ENCODE assay signal across 8 cellular contexts in the genomic region with DNA sequence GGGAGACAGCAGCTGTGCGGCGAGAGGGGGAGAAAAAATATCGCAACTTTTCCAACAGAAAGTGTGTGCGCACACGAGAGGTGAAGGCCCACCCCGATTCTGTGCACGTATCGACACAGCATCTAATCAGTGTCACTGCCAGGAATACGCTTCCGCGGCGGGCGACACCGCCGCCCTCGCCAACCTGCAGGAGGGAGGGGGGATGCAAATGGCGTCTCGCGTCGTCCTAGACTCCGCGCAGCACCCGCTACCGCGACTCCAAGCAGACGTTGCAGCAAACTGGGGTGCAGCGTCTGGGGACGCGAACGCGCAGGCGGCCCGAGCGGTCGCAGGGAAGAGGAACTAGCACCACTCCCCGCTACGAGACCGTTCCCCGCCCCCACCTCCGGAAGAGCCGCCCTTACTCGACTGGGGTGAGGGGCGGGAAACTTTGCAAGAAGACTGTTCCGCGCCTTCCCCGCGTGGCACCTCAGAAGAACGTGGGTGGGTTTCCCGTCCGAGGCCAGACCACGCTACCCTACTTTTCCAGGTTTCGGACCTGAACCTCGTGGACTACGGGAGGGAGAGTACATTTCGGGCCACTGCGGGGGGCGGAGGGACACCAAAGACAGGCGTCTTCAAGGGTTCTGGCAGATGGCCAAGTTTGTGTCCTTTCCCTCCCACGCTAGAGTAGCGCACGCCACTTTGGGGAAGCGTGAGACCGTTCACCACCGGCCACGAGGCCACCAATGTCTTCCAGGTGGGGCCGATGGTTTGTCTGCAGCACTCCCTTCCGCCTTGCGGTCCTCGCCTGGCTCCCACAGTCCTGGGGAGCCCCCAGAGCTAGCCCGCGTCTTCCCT.
DNase-seq lines count a peak whose midpoint lies in the region; ATAC-seq and TF ChIP-seq lines count a peak whose summit lies in the region.

No MANE protein-coding gene starts in this region.

- H3K27ac ChIP-seq in Peyer's patch (peak overlapping the region; percentile 91 to 100 (median 99)), neutrophil (peak overlapping the region; percentile 98), tibial nerve (peak overlapping the region; percentile 77 to 98 (median 96))

- H3K4me1 ChIP-seq in Peyer's patch (peaks cover 0 to 20% (median 0%) of the 10 kb centered on the region in 4 donors), neutrophil (ENCODE audit: control insufficient read depth in 1 of 2, insufficient read depth in 1 of 2, low read depth in 1 of 2, low read length in 1 of 2) (peaks cover 67 to 68% of the 10 kb centered on the region in 2 experiments), tibial nerve (peaks cover 0 to 30% (median 12%) of the 10 kb centered on the region in 4 donors)

- H3K36me3 ChIP-seq in Peyer's patch: no peaks in the 10 kb centered on the region
- H3K36me3 ChIP-seq in neutrophil: no peaks in the 10 kb centered on the region
- H3K36me3 ChIP-seq in tibial nerve: no peaks in the 10 kb centered on the region

- H3K9me3 Mint-ChIP-seq in activated T-helper 17 cell treated with anti-CD3 and anti-CD28 coated beads, Interleukin-2, amount 50 U/mL, for 72 hours: no peaks in the 10 kb centered on the region

- TF ChIP-seq CTCF in Peyer's patch (IDR thresholded peaks at IDR 0.05) (no peak), fibroblast of the aortic adventitia (IDR thresholded peaks at IDR 0.05; ENCODE audit: insufficient read depth, low read length) (no peak), neutrophil (IDR thresholded peaks at IDR 0.05) (no peak), tibial nerve (IDR thresholded peaks at IDR 0.05) (no peak)

- H3K9me3 ChIP-seq in Peyer's patch: no peaks in the 10 kb centered on the region
- H3K9me3 ChIP-seq in neutrophil: no peaks in the 10 kb centered on the region
- no peaks in the 10 kb centered on the region for H3K9me3 ChIP-seq in tibial nerve

- H3K27ac Mint-ChIP-seq in activated T-helper 17 cell treated with anti-CD3 and anti-CD28 coated beads, Interleukin-2, amount 50 U/mL, for 72 hours: peak overlapping the region; percentile 99

- no peaks in the 10 kb centered on the region for H3K27me3 Mint-ChIP-seq in activated T-helper 17 cell treated with anti-CD3 and anti-CD28 coated beads, Interleukin-2, amount 50 U/mL, for 72 hours

- DNase-seq in NCI-H1436 (lab: John Stamatoyannopoulos, UW) (peak; percentile 70), NCI-H1436 treated with DMSO at 0.1 percent for 48 hours (lab: John Stamatoyannopoulos, UW) (no peak), Peyer's patch (peak; percentile 80 to 91 (median 81)), fibroblast of the aortic adventitia (ENCODE audit: low read depth) (no peak), tibial nerve (ENCODE audit: low spot score in 2 of 2) (peak in 1 of 2 donors; percentile 63)

- peaks cover 4% of the 10 kb centered on the region for H3K4me1 Mint-ChIP-seq in activated T-helper 17 cell treated with anti-CD3 and anti-CD28 coated beads, Interleukin-2, amount 50 U/mL, for 72 hours

- H3K4me3 ChIP-seq in Peyer's patch: peak overlapping the region; percentile 58 to 72 (median 64)
- H3K4me3 ChIP-seq in fibroblast of the aortic adventitia (ENCODE audit: low read depth, low read length): peak overlapping the region; percentile 55
- H3K4me3 ChIP-seq in neutrophil (ENCODE audit: low read depth in 1 of 2, low read length in 1 of 2): peak overlapping the region; percentile 76 to 79
- peak overlapping the region; percentile 55 to 74 (median 69) for H3K4me3 ChIP-seq in tibial nerve

- H3K36me3 Mint-ChIP-seq in activated T-helper 17 cell treated with anti-CD3 and anti-CD28 coated beads, Interleukin-2, amount 50 U/mL, for 72 hours (ENCODE audit: low read depth): peaks cover 33% of the 10 kb centered on the region

- WGBS in tibial nerve, 2 donors: 10 to 16% methylated on average over 4 to 34 of the region's 71 CpGs

- peak overlapping the region; percentile 93 for H3K4me3 Mint-ChIP-seq in activated T-helper 17 cell treated with anti-CD3 and anti-CD28 coated beads, Interleukin-2, amount 50 U/mL, for 72 hours

- no peaks in the 10 kb centered on the region for H3K27me3 ChIP-seq in Peyer's patch
- H3K27me3 ChIP-seq in neutrophil: peaks cover 19% of the 10 kb centered on the region
- H3K27me3 ChIP-seq in tibial nerve: peaks cover 0 to 27% of the 10 kb centered on the region in 2 donors

- ATAC-seq in HG03354 (IDR thresholded peaks at IDR 0.05; ENCODE audit: poor library complexity, severe bottlenecking, unreplicated experiment): peak; percentile 33
- peak; percentile 35 for ATAC-seq in activated T-helper 17 cell treated with anti-CD3 and anti-CD28 coated beads, Interleukin-2, amount 50 U/mL, for 72 hours (replicated peaks)

- no peak for TF ChIP-seq EP300 in tibial nerve (IDR thresholded peaks at IDR 0.05)

- peak; percentile 15 to 33 for TF ChIP-seq POLR2A in Peyer's patch (IDR thresholded peaks at IDR 0.05)
- peak in 1 of 2 donors; percentile 19 for TF ChIP-seq POLR2A in tibial nerve (IDR thresholded peaks at IDR 0.05)

Comparison
In these comparisons a context has a peak if more than half of its experiments do, and no peak if none do; other contexts are left out.
1. DNase-seq: peak in NCI-H1436 (single experiment) and Peyer's patch (3 of 3); none in NCI-H1436 treated with DMSO at 0.1 percent for 48 hours (single experiment) and fibroblast of the aortic adventitia (single experiment).
2. Peak in every context shown above with its lines, with median percentiles within 50 percentile points of each other: H3K27ac ChIP-seq and H3K4me3 ChIP-seq.